ENCODE assay signal across 17 cellular contexts in genomic region chr10:6535365-6535764, GRCh38.
"Had no signal": no experiment of that assay in that cellular context is flagged by ENCODE, and none has a peak within 500 bp of the region (broad histone marks: within the 10 kb centered on the region; RNA-seq: fewer than 3 reads in every experiment).

No MANE protein-coding gene starts in this region.

- DNase-seq: activated naive CD4-positive, alpha-beta T cell treated with anti-CD3 and anti-CD28 coated beads, Interleukin-2, amount 50 U/mL, for 16 hours; activated T-cell treated with anti-CD3 and anti-CD28 coated beads for 4 hours; amniotic stem cell; foreskin melanocyte; kidney glomerular epithelial cell; left ventricle myocardium inferior; mammary epithelial cell; midbrain; pancreas; right lobe of liver; small intestine; stimulated activated CD4-positive, alpha-beta T cell treated with anti-CD3 and anti-CD28 coated beads, Interleukin-15, amount 100 ng/mL, for 24 hours; stimulated activated CD4-positive, alpha-beta T cell treated with anti-CD3 and anti-CD28 coated beads, Interleukin-2, amount 100 ng/mL, for 48 hours; testis had no signal

- H3K4me3 Mint-ChIP-seq: activated CD4-positive, alpha-beta T cell treated with anti-CD3 and anti-CD28 coated beads, Interleukin-2, amount 10 ng/mL, durations not matched to agents 7 days and 5 days; type B pancreatic cell had no signal

- H3K27ac Mint-ChIP-seq: type B pancreatic cell had no signal

- H3K36me3 Mint-ChIP-seq: type B pancreatic cell had no signal

- H3K27me3 Mint-ChIP-seq: activated CD4-positive, alpha-beta T cell treated with anti-CD3 and anti-CD28 coated beads, Interleukin-2, amount 10 ng/mL, durations not matched to agents 7 days and 5 days had no signal

- ATAC-seq: pancreas, right lobe of liver had no signal

- H3K9me3 Mint-ChIP-seq: activated T-helper 2 cell treated with anti-CD3 and anti-CD28 coated beads, Interferon-gamma antibody, Interleukin-2, Interleukin-4, amounts not matched to agents 10 μg/mL and 5 μg/mL and 100 μg/mL, durations not matched to agents 14 hours and 24 hours and 36 hours; type B pancreatic cell had no signal
